1 cellular context compared by ENCODE assay signal in the genomic region with DNA sequence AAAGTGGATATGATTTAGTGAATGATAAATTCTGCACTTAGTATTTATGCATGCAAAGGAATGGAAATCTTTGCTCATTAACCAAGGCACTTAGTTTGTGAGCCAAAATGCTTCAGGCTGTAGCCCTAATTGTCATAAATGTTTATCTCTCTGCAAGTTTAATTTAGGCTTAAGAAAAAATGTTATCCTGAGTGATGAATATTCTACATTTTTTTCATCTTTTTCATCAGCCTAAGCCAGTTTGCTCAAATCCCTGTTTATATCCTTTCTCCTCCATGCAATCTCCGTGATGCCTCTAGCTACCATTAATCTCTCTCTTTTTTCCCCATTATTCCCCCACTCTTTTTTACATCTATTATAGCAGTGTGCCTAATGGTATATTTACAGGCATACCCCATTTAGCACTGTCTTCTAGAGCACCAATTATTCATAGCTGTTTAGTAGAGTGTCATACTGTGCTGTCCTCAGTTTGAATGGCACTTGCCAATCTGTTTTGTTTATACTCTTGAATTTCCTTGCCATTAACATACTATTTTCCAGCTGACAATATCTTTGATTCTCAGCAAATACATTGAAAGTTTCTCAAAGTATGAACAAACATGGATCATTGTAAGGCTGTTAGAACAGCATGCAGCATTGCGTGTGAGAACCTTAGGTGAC.
TF ChIP-seq lines count a peak whose summit lies in the region.

No MANE protein-coding gene starts in this region.

TF ChIP-seq in SK-N-SH treated with all-trans-retinoic acid at 6 μM for 48 hours, 23 proteins besides CTCF, POLR2A, EP300 and RAD21 (continued from another document):
- no peak for TF ChIP-seq TOX (CRISPR knock-in tag; IDR thresholded peaks at IDR 0.05; ENCODE audit: borderline replicate concordance)
- no peak for TF ChIP-seq ZNF8 (CRISPR knock-in tag; IDR thresholded peaks at IDR 0.05)
- TF ChIP-seq, protein P1, sequence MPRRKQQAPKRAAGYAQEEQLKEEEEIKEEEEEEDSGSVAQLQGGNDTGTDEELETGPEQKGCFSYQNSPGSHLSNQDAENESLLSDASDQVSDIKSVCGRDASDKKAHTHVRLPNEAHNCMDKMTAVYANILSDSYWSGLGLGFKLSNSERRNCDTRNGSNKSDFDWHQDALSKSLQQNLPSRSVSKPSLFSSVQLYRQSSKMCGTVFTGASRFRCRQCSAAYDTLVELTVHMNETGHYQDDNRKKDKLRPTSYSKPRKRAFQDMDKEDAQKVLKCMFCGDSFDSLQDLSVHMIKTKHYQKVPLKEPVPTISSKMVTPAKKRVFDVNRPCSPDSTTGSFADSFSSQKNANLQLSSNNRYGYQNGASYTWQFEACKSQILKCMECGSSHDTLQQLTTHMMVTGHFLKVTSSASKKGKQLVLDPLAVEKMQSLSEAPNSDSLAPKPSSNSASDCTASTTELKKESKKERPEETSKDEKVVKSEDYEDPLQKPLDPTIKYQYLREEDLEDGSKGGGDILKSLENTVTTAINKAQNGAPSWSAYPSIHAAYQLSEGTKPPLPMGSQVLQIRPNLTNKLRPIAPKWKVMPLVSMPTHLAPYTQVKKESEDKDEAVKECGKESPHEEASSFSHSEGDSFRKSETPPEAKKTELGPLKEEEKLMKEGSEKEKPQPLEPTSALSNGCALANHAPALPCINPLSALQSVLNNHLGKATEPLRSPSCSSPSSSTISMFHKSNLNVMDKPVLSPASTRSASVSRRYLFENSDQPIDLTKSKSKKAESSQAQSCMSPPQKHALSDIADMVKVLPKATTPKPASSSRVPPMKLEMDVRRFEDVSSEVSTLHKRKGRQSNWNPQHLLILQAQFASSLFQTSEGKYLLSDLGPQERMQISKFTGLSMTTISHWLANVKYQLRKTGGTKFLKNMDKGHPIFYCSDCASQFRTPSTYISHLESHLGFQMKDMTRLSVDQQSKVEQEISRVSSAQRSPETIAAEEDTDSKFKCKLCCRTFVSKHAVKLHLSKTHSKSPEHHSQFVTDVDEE (CRISPR knock-in tag; IDR thresholded peaks at IDR 0.05): no peak
- TF ChIP-seq ARNTL (CRISPR knock-in tag; IDR thresholded peaks at IDR 0.05; ENCODE audit: borderline replicate concordance, low read depth): no peak
- no peak for TF ChIP-seq ZC3H10 (CRISPR knock-in tag; IDR thresholded peaks at IDR 0.05)
- no peak for TF ChIP-seq OSR1 (CRISPR knock-in tag; IDR thresholded peaks at IDR 0.05)
- no peak for TF ChIP-seq ISL1 (CRISPR knock-in tag; IDR thresholded peaks at IDR 0.05)
- TF ChIP-seq, protein P2, sequence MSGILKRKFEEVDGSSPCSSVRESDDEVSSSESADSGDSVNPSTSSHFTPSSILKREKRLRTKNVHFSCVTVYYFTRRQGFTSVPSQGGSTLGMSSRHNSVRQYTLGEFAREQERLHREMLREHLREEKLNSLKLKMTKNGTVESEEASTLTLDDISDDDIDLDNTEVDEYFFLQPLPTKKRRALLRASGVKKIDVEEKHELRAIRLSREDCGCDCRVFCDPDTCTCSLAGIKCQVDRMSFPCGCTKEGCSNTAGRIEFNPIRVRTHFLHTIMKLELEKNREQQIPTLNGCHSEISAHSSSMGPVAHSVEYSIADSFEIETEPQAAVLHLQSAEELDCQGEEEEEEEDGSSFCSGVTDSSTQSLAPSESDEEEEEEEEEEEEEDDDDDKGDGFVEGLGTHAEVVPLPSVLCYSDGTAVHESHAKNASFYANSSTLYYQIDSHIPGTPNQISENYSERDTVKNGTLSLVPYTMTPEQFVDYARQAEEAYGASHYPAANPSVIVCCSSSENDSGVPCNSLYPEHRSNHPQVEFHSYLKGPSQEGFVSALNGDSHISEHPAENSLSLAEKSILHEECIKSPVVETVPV (CRISPR knock-in tag; IDR thresholded peaks at IDR 0.05): no peak
- TF ChIP-seq CSDC2 (CRISPR knock-in tag; IDR thresholded peaks at IDR 0.05): no peak
